Comparison of ENCODE assay signal across 1 cellular context in the genomic region with DNA sequence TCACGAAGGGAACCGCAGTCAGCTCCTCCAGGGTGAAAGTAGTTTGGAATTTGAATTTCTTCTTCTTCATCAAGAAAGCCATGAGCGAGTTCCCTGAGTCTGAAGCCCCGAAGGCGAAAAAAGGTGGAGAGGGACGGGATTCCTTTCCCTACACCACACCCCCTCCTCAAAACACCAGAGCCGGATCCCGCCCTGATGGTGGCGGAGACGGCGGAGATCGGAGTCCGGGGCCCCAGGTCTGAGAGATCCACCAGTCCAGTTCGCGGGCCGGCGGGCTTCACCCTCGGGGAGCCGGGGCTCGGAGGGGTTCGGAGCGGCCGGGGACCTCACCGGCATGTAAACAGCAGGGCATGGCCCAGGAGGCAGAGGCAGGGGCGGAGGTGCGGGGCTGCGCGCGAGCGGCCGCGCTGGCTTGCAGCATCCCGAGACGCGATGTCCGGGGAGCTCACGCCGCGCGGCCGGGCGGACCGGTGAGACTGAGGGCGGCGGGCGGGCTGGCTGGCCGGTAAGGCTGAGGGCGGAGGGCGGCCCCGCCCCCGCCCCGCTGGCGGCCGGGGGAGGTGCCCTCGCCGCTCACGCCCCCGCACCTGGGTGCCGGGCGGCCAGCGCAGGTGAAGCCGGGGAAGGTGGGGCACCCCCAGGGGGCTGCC.
TF ChIP-seq lines count a peak whose summit lies in the region.

No MANE protein-coding gene starts in this region.

TF ChIP-seq in HepG2, 621 proteins besides CTCF, POLR2A, EP300 and RAD21 (continued from another document and continues in another):
- TF ChIP-seq, protein P1, sequence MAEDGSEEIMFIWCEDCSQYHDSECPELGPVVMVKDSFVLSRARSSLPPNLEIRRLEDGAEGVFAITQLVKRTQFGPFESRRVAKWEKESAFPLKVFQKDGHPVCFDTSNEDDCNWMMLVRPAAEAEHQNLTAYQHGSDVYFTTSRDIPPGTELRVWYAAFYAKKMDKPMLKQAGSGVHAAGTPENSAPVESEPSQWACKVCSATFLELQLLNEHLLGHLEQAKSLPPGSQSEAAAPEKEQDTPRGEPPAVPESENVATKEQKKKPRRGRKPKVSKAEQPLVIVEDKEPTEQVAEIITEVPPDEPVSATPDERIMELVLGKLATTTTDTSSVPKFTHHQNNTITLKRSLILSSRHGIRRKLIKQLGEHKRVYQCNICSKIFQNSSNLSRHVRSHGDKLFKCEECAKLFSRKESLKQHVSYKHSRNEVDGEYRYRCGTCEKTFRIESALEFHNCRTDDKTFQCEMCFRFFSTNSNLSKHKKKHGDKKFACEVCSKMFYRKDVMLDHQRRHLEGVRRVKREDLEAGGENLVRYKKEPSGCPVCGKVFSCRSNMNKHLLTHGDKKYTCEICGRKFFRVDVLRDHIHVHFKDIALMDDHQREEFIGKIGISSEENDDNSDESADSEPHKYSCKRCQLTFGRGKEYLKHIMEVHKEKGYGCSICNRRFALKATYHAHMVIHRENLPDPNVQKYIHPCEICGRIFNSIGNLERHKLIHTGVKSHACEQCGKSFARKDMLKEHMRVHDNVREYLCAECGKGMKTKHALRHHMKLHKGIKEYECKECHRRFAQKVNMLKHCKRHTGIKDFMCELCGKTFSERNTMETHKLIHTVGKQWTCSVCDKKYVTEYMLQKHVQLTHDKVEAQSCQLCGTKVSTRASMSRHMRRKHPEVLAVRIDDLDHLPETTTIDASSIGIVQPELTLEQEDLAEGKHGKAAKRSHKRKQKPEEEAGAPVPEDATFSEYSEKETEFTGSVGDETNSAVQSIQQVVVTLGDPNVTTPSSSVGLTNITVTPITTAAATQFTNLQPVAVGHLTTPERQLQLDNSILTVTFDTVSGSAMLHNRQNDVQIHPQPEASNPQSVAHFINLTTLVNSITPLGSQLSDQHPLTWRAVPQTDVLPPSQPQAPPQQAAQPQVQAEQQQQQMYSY (CRISPR knock-in tag; IDR thresholded peaks at IDR 0.05), result 0 out of 2 replicates have a peak, but pooled peaks have one; percentile 43
- TF ChIP-seq, protein P2, sequence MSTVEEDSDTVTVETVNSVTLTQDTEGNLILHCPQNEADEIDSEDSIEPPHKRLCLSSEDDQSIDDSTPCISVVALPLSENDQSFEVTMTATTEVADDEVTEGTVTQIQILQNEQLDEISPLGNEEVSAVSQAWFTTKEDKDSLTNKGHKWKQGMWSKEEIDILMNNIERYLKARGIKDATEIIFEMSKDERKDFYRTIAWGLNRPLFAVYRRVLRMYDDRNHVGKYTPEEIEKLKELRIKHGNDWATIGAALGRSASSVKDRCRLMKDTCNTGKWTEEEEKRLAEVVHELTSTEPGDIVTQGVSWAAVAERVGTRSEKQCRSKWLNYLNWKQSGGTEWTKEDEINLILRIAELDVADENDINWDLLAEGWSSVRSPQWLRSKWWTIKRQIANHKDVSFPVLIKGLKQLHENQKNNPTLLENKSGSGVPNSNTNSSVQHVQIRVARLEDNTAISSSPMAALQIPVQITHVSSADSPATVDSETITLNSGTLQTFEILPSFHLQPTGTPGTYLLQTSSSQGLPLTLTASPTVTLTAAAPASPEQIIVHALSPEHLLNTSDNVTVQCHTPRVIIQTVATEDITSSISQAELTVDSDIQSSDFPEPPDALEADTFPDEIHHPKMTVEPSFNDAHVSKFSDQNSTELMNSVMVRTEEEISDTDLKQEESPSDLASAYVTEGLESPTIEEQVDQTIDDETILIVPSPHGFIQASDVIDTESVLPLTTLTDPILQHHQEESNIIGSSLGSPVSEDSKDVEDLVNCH (CRISPR knock-in tag; IDR thresholded peaks at IDR 0.05), result no peak
- TF ChIP-seq ZSCAN22 (CRISPR knock-in tag; IDR thresholded peaks at IDR 0.05), result peak; percentile 98
- TF ChIP-seq IRX3 (CRISPR knock-in tag; IDR thresholded peaks at IDR 0.05; ENCODE audit: borderline replicate concordance, low read depth), result no peak
- TF ChIP-seq HNF1A (IDR thresholded peaks at IDR 0.05; ENCODE audit: low read depth), result no peak
- TF ChIP-seq HNF1A (CRISPR knock-in tag; IDR thresholded peaks at IDR 0.05; ENCODE audit: borderline replicate concordance), result no peak
- no peak for TF ChIP-seq ZNF160 (CRISPR knock-in tag; IDR thresholded peaks at IDR 0.05)
- no peak for TF ChIP-seq EZH2 (conservative IDR thresholded peaks at IDR 0.05; ENCODE audit: low read depth, low read length)
- TF ChIP-seq, protein P3, sequence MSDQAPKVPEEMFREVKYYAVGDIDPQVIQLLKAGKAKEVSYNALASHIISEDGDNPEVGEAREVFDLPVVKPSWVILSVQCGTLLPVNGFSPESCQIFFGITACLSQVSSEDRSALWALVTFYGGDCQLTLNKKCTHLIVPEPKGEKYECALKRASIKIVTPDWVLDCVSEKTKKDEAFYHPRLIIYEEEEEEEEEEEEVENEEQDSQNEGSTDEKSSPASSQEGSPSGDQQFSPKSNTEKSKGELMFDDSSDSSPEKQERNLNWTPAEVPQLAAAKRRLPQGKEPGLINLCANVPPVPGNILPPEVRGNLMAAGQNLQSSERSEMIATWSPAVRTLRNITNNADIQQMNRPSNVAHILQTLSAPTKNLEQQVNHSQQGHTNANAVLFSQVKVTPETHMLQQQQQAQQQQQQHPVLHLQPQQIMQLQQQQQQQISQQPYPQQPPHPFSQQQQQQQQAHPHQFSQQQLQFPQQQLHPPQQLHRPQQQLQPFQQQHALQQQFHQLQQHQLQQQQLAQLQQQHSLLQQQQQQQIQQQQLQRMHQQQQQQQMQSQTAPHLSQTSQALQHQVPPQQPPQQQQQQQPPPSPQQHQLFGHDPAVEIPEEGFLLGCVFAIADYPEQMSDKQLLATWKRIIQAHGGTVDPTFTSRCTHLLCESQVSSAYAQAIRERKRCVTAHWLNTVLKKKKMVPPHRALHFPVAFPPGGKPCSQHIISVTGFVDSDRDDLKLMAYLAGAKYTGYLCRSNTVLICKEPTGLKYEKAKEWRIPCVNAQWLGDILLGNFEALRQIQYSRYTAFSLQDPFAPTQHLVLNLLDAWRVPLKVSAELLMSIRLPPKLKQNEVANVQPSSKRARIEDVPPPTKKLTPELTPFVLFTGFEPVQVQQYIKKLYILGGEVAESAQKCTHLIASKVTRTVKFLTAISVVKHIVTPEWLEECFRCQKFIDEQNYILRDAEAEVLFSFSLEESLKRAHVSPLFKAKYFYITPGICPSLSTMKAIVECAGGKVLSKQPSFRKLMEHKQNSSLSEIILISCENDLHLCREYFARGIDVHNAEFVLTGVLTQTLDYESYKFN (CRISPR knock-in tag; conservative IDR thresholded peaks at IDR 0.05), result no peak
- TF ChIP-seq ZNF709 (CRISPR knock-in tag; IDR thresholded peaks at IDR 0.05), result 0 out of 2 replicates have a peak, but pooled peaks have one; percentile 3
- 0 out of 2 replicates have a peak, but pooled peaks have one; percentile 49 for TF ChIP-seq CSRNP1 (CRISPR knock-in tag; IDR thresholded peaks at IDR 0.05)
- no peak for TF ChIP-seq IKZF4 (CRISPR knock-in tag; IDR thresholded peaks at IDR 0.05; ENCODE audit: borderline replicate concordance, low read depth, not compliant biosample characterization)
- 0 out of 2 replicates have a peak, but pooled peaks have one; percentile 24 for TF ChIP-seq SPEN (CRISPR knock-in tag; IDR thresholded peaks at IDR 0.05; ENCODE audit: low read depth)
- TF ChIP-seq ZNF33B (CRISPR knock-in tag; IDR thresholded peaks at IDR 0.05), result no peak
- TF ChIP-seq ZFP82 (CRISPR knock-in tag; IDR thresholded peaks at IDR 0.05; ENCODE audit: borderline replicate concordance), result peak; percentile 85; the same call in 1 of the 2 replicates
- no peak for TF ChIP-seq CREB3 (CRISPR knock-in tag; IDR thresholded peaks at IDR 0.05)
- TF ChIP-seq MBNL3 (CRISPR knock-in tag; conservative IDR thresholded peaks at IDR 0.05), result no peak
- 0 out of 2 replicates have a peak, but pooled peaks have one; percentile 35 for TF ChIP-seq ZNF446 (CRISPR knock-in tag; IDR thresholded peaks at IDR 0.05)
- TF ChIP-seq ZFP1 (CRISPR knock-in tag; IDR thresholded peaks at IDR 0.05), result no peak
- TF ChIP-seq NRL (CRISPR knock-in tag; IDR thresholded peaks at IDR 0.05; ENCODE audit: borderline replicate concordance), result peak; percentile 23; the same call in 1 of the 2 replicates
- TF ChIP-seq ISL2 (CRISPR knock-in tag; IDR thresholded peaks at IDR 0.05), result 0 out of 2 replicates have a peak, but pooled peaks have one; percentile 20
- no peak; the same call in 1 of the 2 replicates for TF ChIP-seq HNF4A (CRISPR knock-in tag; IDR thresholded peaks at IDR 0.05)
- no peak for TF ChIP-seq CREM (IDR thresholded peaks at IDR 0.05)
- no peak for TF ChIP-seq CREM (CRISPR knock-in tag; IDR thresholded peaks at IDR 0.05)
- no peak for TF ChIP-seq ADNP (CRISPR knock-in tag; IDR thresholded peaks at IDR 0.05)
- no peak for TF ChIP-seq NR1H2 (CRISPR knock-in tag; IDR thresholded peaks at IDR 0.05; ENCODE audit: borderline replicate concordance, low read depth)
- peak; percentile 6; the same call in 1 of the 2 replicates for TF ChIP-seq SALL1 (CRISPR knock-in tag; IDR thresholded peaks at IDR 0.05)
- TF ChIP-seq ASH2L (IDR thresholded peaks at IDR 0.05; ENCODE audit: insufficient read length, low read depth, low read length), result peak; percentile 7
- TF ChIP-seq ZNF670 (CRISPR knock-in tag; IDR thresholded peaks at IDR 0.05; ENCODE audit: borderline replicate concordance), result 0 out of 2 replicates have a peak, but pooled peaks have one; percentile 48
- no peak for TF ChIP-seq FOSL2 (CRISPR knock-in tag; IDR thresholded peaks at IDR 0.05)
- TF ChIP-seq ZNF724P (CRISPR knock-in tag; IDR thresholded peaks at IDR 0.05; ENCODE audit: borderline replicate concordance), result peak; percentile 44; the same call in 1 of the 2 replicates
- TF ChIP-seq, protein P4, sequence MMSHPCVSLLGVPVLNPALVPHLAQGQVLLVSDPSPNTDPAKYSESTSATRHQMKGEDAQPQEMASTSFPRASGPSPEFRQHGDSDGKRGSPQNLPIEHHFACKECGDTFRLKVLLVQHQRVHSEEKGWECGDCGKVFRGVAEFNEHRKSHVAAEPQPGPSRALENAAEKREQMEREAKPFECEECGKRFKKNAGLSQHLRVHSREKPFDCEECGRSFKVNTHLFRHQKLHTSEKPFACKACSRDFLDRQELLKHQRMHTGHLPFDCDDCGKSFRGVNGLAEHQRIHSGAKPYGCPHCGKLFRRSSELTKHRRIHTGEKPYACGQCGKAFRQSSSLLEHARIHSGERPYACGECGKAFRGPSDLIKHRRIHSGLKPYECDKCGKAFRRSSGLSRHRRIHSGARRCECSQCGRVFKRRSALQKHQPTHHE (CRISPR knock-in tag; IDR thresholded peaks at IDR 0.05; ENCODE audit: borderline replicate concordance), result no peak
- TF ChIP-seq FOXA1 (IDR thresholded peaks at IDR 0.05), result no peak
- TF ChIP-seq FOXA1 (CRISPR knock-in tag; IDR thresholded peaks at IDR 0.05), result no peak
- peak; percentile 20 for TF ChIP-seq AGO2 (optimal IDR thresholded peaks at IDR 0.05; ENCODE audit: low read depth, low read length)
- no peak for TF ChIP-seq ZFP37 (CRISPR knock-in tag; IDR thresholded peaks at IDR 0.05; ENCODE audit: borderline replicate concordance)
- TF ChIP-seq PRPF4 (IDR thresholded peaks at IDR 0.05; ENCODE audit: low read depth, low read length, poor library complexity, severe bottlenecking), result no peak
- TF ChIP-seq, protein P5, sequence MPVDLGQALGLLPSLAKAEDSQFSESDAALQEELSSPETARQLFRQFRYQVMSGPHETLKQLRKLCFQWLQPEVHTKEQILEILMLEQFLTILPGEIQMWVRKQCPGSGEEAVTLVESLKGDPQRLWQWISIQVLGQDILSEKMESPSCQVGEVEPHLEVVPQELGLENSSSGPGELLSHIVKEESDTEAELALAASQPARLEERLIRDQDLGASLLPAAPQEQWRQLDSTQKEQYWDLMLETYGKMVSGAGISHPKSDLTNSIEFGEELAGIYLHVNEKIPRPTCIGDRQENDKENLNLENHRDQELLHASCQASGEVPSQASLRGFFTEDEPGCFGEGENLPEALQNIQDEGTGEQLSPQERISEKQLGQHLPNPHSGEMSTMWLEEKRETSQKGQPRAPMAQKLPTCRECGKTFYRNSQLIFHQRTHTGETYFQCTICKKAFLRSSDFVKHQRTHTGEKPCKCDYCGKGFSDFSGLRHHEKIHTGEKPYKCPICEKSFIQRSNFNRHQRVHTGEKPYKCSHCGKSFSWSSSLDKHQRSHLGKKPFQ (CRISPR knock-in tag; IDR thresholded peaks at IDR 0.05; ENCODE audit: insufficient replicate concordance), result no peak
